In genomic region chr1:26419494-26419893, GRCh38 we compare ENCODE assay signal across 28 cellular contexts. TPM values are rescaled to one million over a fixed set of nuclear protein-coding genes. Genes with fewer than 3 reads are reported as not detected.
A peak's percentile ranks its signal among the peaks of the same experiment; 100 is the strongest.
DNase-seq lines count a peak whose midpoint lies in the region; ATAC-seq and TF ChIP-seq lines count a peak whose summit lies in the region.
"Had no signal": no experiment of that assay in that cellular context is flagged by ENCODE, and none has a peak within 500 bp of the region (broad histone marks: within the 10 kb centered on the region; RNA-seq: fewer than 3 reads in every experiment).

No MANE protein-coding gene starts in this region.

- H3K4me3 ChIP-seq in HEK293 (ENCODE audit: low read depth, low read length), result no peak overlapping the region
- peak overlapping the region; percentile 9; the same call in 1 of the 2 replicates for H3K4me3 ChIP-seq in iPS-18c (ENCODE audit: insufficient read depth, low read depth, low read length)
- no peak overlapping the region for H3K4me3 ChIP-seq in osteoblast (ENCODE audit: insufficient read depth, low read length)
- no peak overlapping the region for H3K4me3 ChIP-seq in gastrocnemius medialis
- H3K4me3 ChIP-seq: esophagus muscularis mucosa, right lobe of liver, upper lobe of right lung had no signal

- peak; percentile 33 for DNase-seq in NCI-H69 (lab: John Stamatoyannopoulos, UW)
- peak; percentile 13 for DNase-seq in osteoblast (ENCODE audit: insufficient read length, low spot score, missing footprints)
- no peak for DNase-seq in gastrocnemius medialis
- DNase-seq: activated gamma-delta T cell; activated T-cell treated with anti-CD3 and anti-CD28 coated beads for 4 hours; Calu3; central memory CD4-positive, alpha-beta T cell; DMS79 treated with DMSO at 0.1 percent for 48 hours; foreskin melanocyte; left ventricle myocardium superior; natural killer cell; NCI-H1694; OCI-M1; posterior cingulate gyrus; right lobe of liver; stimulated activated CD4-positive, alpha-beta T cell treated with anti-CD3 and anti-CD28 coated beads, Interleukin-12 subunit alpha, Interleukin-12 subunit beta, amount 100 ng/mL, for 4 hours; stimulated activated CD4-positive, alpha-beta T cell treated with anti-CD3 and anti-CD28 coated beads, Interleukin-4, amount 100 ng/mL, for 24 hours; substantia nigra; T-helper 17 cell; upper lobe of right lung had no signal

- CTCF ChIA-PET in HEK293 (lab: Yijun Ruan, JAX), result interaction anchor here (0.6 to 1.6 kb wide), 5 partner anchors 13 to 135 kb away, joined by 3 to 4 read pairs (median 3); no protein-coding TSS in a partner anchor

- in situ Hi-C loops in gastrocnemius medialis (cut with MboI; ENCODE audit: low sequenced_read_pairs in 4 of 4), result no loop called here

- TF ChIP-seq CTCF in HEK293 (tag by site-specific recombination; IDR thresholded peaks at IDR 0.05) (no peak), osteoblast (IDR thresholded peaks at IDR 0.05; ENCODE audit: extremely low read depth, low read depth, low read length) (no peak), gastrocnemius medialis (IDR thresholded peaks at IDR 0.05 in 4 of 5, conservative IDR thresholded peaks at IDR 0.05 in 1 of 5) (no peak)

- H3K9me3 ChIP-seq in HEK293 (ENCODE audit: control insufficient read depth, insufficient read depth, low read depth, low read length) (no peaks in the 10 kb centered on the region), iPS-18c (ENCODE audit: control insufficient read depth, insufficient read depth, low read length) (no peaks in the 10 kb centered on the region), osteoblast (ENCODE audit: low read depth, low read length) (no peaks in the 10 kb centered on the region), gastrocnemius medialis (no peaks in the 10 kb centered on the region)
- H3K9me3 ChIP-seq: esophagus muscularis mucosa, right lobe of liver, upper lobe of right lung had no signal

- POLR2A ChIA-PET in HEK293 (lab: Yijun Ruan, JAX), result interaction anchor here (1.0 kb wide), 1 partner anchor 13 kb away, joined by 5 read pairs; the partner anchor contains the start of gene DHDDS

- H4K20me1 ChIP-seq in osteoblast (ENCODE audit: insufficient read depth, low read length), result no peaks in the 10 kb centered on the region

- no peak for TF ChIP-seq POLR2A in gastrocnemius medialis (IDR thresholded peaks at IDR 0.05)

- no peak overlapping the region for H2AFZ ChIP-seq in osteoblast (ENCODE audit: low read length)

- ATAC-seq in GM18520 (IDR thresholded peaks at IDR 0.05; ENCODE audit: unreplicated experiment), result no peak
- ATAC-seq in gastrocnemius medialis, result no peak
- ATAC-seq in HG03139 (IDR thresholded peaks at IDR 0.05; ENCODE audit: unreplicated experiment), result no peak
- ATAC-seq: HCT116; left ventricle myocardium superior; natural killer cell; right lobe of liver; SK-N-SH treated with all-trans-retinoic acid at 6 μM for 48 hours; stimulated activated effector memory CD8-positive, alpha-beta T cell treated with anti-CD3 and anti-CD28 coated beads, Interleukin-12 subunit alpha, Interleukin-12 subunit beta, amount 100 ng/mL, for 72 hours; T-helper 17 cell; upper lobe of right lung had no signal

- no peaks in the 10 kb centered on the region for H3K4me1 ChIP-seq in HEK293 (ENCODE audit: control insufficient read depth, insufficient read depth, low read length)
- no peaks in the 10 kb centered on the region for H3K4me1 ChIP-seq in osteoblast (ENCODE audit: insufficient read depth, low read length)
- no peaks in the 10 kb centered on the region for H3K4me1 ChIP-seq in gastrocnemius medialis
- H3K4me1 ChIP-seq: esophagus muscularis mucosa, right lobe of liver, upper lobe of right lung had no signal

- no peak overlapping the region for H3K4me2 ChIP-seq in osteoblast (ENCODE audit: insufficient read depth, low read length)

- H3K79me2 ChIP-seq in osteoblast (ENCODE audit: insufficient read depth, low read length), result no peaks in the 10 kb centered on the region

- intact Hi-C loops in gastrocnemius medialis (cut with DNase I; ENCODE audit: low total_unique reads), result no loop called here

- H3K27me3 ChIP-seq in osteoblast (ENCODE audit: insufficient read depth, low read length), result peaks cover 45% of the 10 kb centered on the region
- H3K27me3 ChIP-seq in gastrocnemius medialis, result peaks cover 4 to 10% (median 9%) of the 10 kb centered on the region in 3 donors
- H3K27me3 ChIP-seq: right lobe of liver had no signal

- H3K27ac ChIP-seq in HEK293 (ENCODE audit: extremely low read depth, low read depth, low read length) (no peak overlapping the region), osteoblast (ENCODE audit: low read depth, low read length) (no peak overlapping the region), gastrocnemius medialis (no peak overlapping the region)
- H3K27ac ChIP-seq: esophagus muscularis mucosa, right lobe of liver, upper lobe of right lung had no signal

- no peaks in the 10 kb centered on the region for H3K36me3 ChIP-seq in HEK293 (ENCODE audit: control insufficient read depth in 2 of 2, insufficient read depth in 1 of 2, low read length in 2 of 2)
- H3K36me3 ChIP-seq in osteoblast (ENCODE audit: insufficient read depth, low read length), result no peaks in the 10 kb centered on the region
- no peaks in the 10 kb centered on the region for H3K36me3 ChIP-seq in gastrocnemius medialis
- H3K36me3 ChIP-seq: esophagus muscularis mucosa, right lobe of liver, upper lobe of right lung had no signal

TF ChIP-seq in HEK293, 187 proteins besides CTCF, POLR2A, EP300 and RAD21:
- TF ChIP-seq ZSCAN16 (tag by site-specific recombination; IDR thresholded peaks at IDR 0.05), result no peak
- peak; percentile 24; the same call in 1 of the 2 replicates for TF ChIP-seq ZFHX2 (tag by site-specific recombination; conservative IDR thresholded peaks at IDR 0.05)
- TF ChIP-seq ZBTB11 (tag by site-specific recombination; conservative IDR thresholded peaks at IDR 0.05; ENCODE audit: low read depth), result no peak
- TF ChIP-seq ZNF692 (tag by site-specific recombination; IDR thresholded peaks at IDR 0.05), result no peak
- no peak for TF ChIP-seq WT1 (tag by site-specific recombination; IDR thresholded peaks at IDR 0.05)
- no peak for TF ChIP-seq ZNF155 (tag by site-specific recombination; IDR thresholded peaks at IDR 0.05)
- TF ChIP-seq PRDM6 (tag by site-specific recombination; IDR thresholded peaks at IDR 0.05), result peak; percentile 75
- TF ChIP-seq ZNF184 (tag by site-specific recombination; IDR thresholded peaks at IDR 0.05), result no peak
- TF ChIP-seq EGR2 (tag by site-specific recombination; IDR thresholded peaks at IDR 0.05; ENCODE audit: low read depth), result 0 out of 2 replicates have a peak, but pooled peaks have one; percentile 11

RNA-seq across cellular contexts. Expression of gene LIN28A, which starts 8.9 kb away (rescaled TPM):
- not detected in 2 replicates for total RNA-seq in osteoblast
- not detected for total RNA-seq in gastrocnemius medialis
- total RNA-seq: Calu3, esophagus muscularis mucosa, left ventricle myocardium superior, natural killer cell, T-helper 17 cell, upper lobe of right lung had no signal

RNA-seq across cellular contexts. Expression of gene DHDDS, which starts 12.6 kb away (rescaled TPM):
- 56.6 and 63.3 TPM in 2 replicates for total RNA-seq in osteoblast
- 10 to 100 TPM; 12.1 to 30.7 (median 22.3) TPM for total RNA-seq in gastrocnemius medialis

RNA-seq across cellular contexts. Expression of gene ZNF683, which starts 46.9 kb away (rescaled TPM):
- total RNA-seq in osteoblast (not detected in 2 replicates), gastrocnemius medialis (not detected)
- total RNA-seq: Calu3, esophagus muscularis mucosa, left ventricle myocardium superior, T-helper 17 cell had no signal

RNA-seq across cellular contexts. Expression of gene HMGN2, which starts 52.7 kb away (rescaled TPM):
- 181 and 198 TPM in 2 replicates for total RNA-seq in osteoblast
- 100 to 1,000 TPM in 1 of 4 donors, 10 to 100 TPM in 3; 68.2 to 136 (median 88.4) TPM for total RNA-seq in gastrocnemius medialis

Comparison
In these comparisons a context has a peak if more than half of its experiments do, and no peak if none do; other contexts are left out.
1. DNase-seq: peak in NCI-H69 (single experiment) and osteoblast (single experiment); none in gastrocnemius medialis (0 of 2).